8 cellular contexts compared by ENCODE assay signal in the genomic region with DNA sequence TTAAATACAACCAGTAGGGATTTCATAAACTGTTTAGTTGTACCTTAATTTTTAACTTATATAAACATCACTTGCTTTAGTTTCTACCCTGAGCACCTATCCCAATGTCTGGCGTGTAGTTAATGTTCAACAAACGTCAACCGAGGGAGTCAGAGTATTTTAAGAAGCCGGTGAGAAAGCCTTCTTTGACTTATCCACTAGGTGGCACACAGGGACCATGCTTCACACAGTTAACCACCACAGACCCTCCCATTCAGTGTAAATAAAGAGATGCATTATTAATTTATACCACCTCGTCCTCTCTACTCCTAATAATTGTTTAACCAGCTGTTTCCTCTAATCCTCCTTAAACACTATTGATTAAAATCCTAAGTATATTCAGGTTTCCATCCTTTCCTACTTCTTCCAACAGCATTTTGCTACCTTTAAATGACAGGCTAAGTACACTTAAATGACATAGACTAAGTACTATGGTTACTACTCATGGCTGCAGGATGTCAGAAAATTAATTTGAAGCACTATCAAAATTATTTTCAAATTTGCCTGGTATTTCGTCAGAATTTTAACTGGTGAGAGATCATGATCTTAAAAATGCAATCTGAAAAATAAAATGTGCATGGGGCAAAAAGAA. TPM values are rescaled to one million over a fixed set of nuclear protein-coding genes. Genes with fewer than 3 reads are reported as not detected.
DNase-seq lines count a peak whose midpoint lies in the region; ATAC-seq and TF ChIP-seq lines count a peak whose summit lies in the region.

No MANE protein-coding gene starts in this region.

- TF ChIP-seq CTCF in DND-41 (IDR thresholded peaks at IDR 0.05; ENCODE audit: borderline replicate concordance, extremely low read depth, low read length, poor library complexity, severe bottlenecking) = peak; percentile 86
- TF ChIP-seq CTCF in WI38 (IDR thresholded peaks at IDR 0.05; ENCODE audit: low read depth, low read length) = peak; percentile 79

- no peaks in the 10 kb centered on the region for H4K20me1 ChIP-seq in DND-41 (ENCODE audit: insufficient read depth, low read length)

- peaks cover 19% of the 10 kb centered on the region for H3K27me3 ChIP-seq in DND-41 (ENCODE audit: insufficient read depth, low read length, poor library complexity)

- H3K9ac ChIP-seq in DND-41 (ENCODE audit: low read depth, low read length) = no peak overlapping the region

- ATAC-seq in DND-41 (ENCODE audit: insufficient read depth, low read depth) (peak; percentile 93), GM19455 (IDR thresholded peaks at IDR 0.05; ENCODE audit: unreplicated experiment) (peak; percentile 94), HG03354 (IDR thresholded peaks at IDR 0.05; ENCODE audit: poor library complexity, severe bottlenecking, unreplicated experiment) (peak; percentile 89)

- H3K27ac ChIP-seq in DND-41 (ENCODE audit: low read length) = no peak overlapping the region

- H3K79me2 ChIP-seq in DND-41 (ENCODE audit: insufficient read depth, low read length) = no peaks in the 10 kb centered on the region

- no peak overlapping the region for H3K4me2 ChIP-seq in DND-41 (ENCODE audit: insufficient read depth, low read length)

- H2AFZ ChIP-seq in DND-41 (ENCODE audit: low read depth, low read length) = no peak overlapping the region

- DNase-seq in DND-41 (peak; percentile 57), NCI-H2171 treated with DMSO at 0.1 percent for 48 hours (lab: John Stamatoyannopoulos, UW) (peak; percentile 31), globus pallidus (ENCODE audit: low spot score) (peak; percentile 71), pulmonary artery endothelial cell (ENCODE audit: low read depth, low spot score) (peak; percentile 20), activated gamma-delta T cell treated with Interleukin-2 at 50 U/mL for 16 hours (no peak)

- no peaks in the 10 kb centered on the region for H3K9me3 ChIP-seq in DND-41 (ENCODE audit: insufficient read depth, low read length, severe bottlenecking)

- no peaks in the 10 kb centered on the region for H3K4me1 ChIP-seq in DND-41 (ENCODE audit: insufficient read depth, low read length)

- H3K4me3 ChIP-seq in DND-41 (ENCODE audit: low read depth in 1 of 2, low read length in 2 of 2) = no peak overlapping the region
- H3K4me3 ChIP-seq in WI38 (ENCODE audit: low read depth, low read length) = no peak overlapping the region

- no peaks in the 10 kb centered on the region for H3K36me3 ChIP-seq in DND-41 (ENCODE audit: insufficient read depth, low read length)

RNA-seq across cellular contexts. Expression of gene HAPLN1, which starts 2.3 kb away (rescaled TPM):
- not detected in 2 replicates for total RNA-seq in pulmonary artery endothelial cell
